Comparison of ENCODE assay signal across 25 cellular contexts in genomic region chrX:105894721-105895120, GRCh38.
"Had no signal": no experiment of that assay in that cellular context is flagged by ENCODE, and none has a peak within 500 bp of the region (broad histone marks: within the 10 kb centered on the region; RNA-seq: fewer than 3 reads in every experiment).

No MANE protein-coding gene starts in this region.

- H3K4me3 ChIP-seq: left ventricle myocardium inferior, mucosa of descending colon, pancreas, prostate gland, right lobe of liver, smooth muscle cell, stomach, testis, thyroid gland, transverse colon, upper lobe of left lung, vagina had no signal

- ATAC-seq: mucosa of descending colon; naive thymus-derived CD4-positive, alpha-beta T cell; natural killer cell treated with Interleukin-12 subunit alpha and Interleukin-12 subunit beta and Interleukin-15 and Interleukin-18, amount 100 ng/mL, for 72 hours; pancreas; right lobe of liver; stimulated activated naive B cell treated with anti-CD40 and anti-IgM and Interleukin-4, amounts not matched to agents 10 μg/mL and 1 μg/mL and 100 μg/mL, for 72 hours; stimulated activated naive CD8-positive, alpha-beta T cell treated with anti-CD3 and anti-CD28 coated beads, Interleukin-15, Interleukin-2, amounts not matched to agents 100 U/mL and 50 U/mL, for 24 hours had no signal

- H3K4me2 ChIP-seq: smooth muscle cell had no signal

- H3K9me3 Mint-ChIP-seq: memory B cell; natural killer cell treated with Interleukin-12 subunit alpha and Interleukin-12 subunit beta and Interleukin-15 and Interleukin-18, amount 100 ng/mL, for 72 hours had no signal

- H3K27me3 Mint-ChIP-seq: memory B cell; naive thymus-derived CD4-positive, alpha-beta T cell; natural killer cell treated with Interleukin-12 subunit alpha and Interleukin-12 subunit beta and Interleukin-15 and Interleukin-18, amount 100 ng/mL, for 72 hours; stimulated activated naive B cell treated with anti-CD40 and anti-IgM and Interleukin-4, amounts not matched to agents 10 μg/mL and 1 μg/mL and 100 μg/mL, for 72 hours had no signal

- H3K36me3 Mint-ChIP-seq: memory B cell; naive thymus-derived CD4-positive, alpha-beta T cell; natural killer cell treated with Interleukin-12 subunit alpha and Interleukin-12 subunit beta and Interleukin-15 and Interleukin-18, amount 100 ng/mL, for 72 hours; stimulated activated naive B cell treated with anti-CD40 and anti-IgM and Interleukin-4, amounts not matched to agents 10 μg/mL and 1 μg/mL and 100 μg/mL, for 72 hours had no signal

- H3K27ac Mint-ChIP-seq: memory B cell; naive thymus-derived CD4-positive, alpha-beta T cell; natural killer cell treated with Interleukin-12 subunit alpha and Interleukin-12 subunit beta and Interleukin-15 and Interleukin-18, amount 100 ng/mL, for 72 hours; stimulated activated naive B cell treated with anti-CD40 and anti-IgM and Interleukin-4, amounts not matched to agents 10 μg/mL and 1 μg/mL and 100 μg/mL, for 72 hours had no signal

- H3K36me3 ChIP-seq: left ventricle myocardium inferior, pancreas, prostate gland, right lobe of liver, stomach, thyroid gland, transverse colon, upper lobe of left lung, vagina had no signal

- H3K4me3 Mint-ChIP-seq: memory B cell; naive thymus-derived CD4-positive, alpha-beta T cell; natural killer cell treated with Interleukin-12 subunit alpha and Interleukin-12 subunit beta and Interleukin-15 and Interleukin-18, amount 100 ng/mL, for 72 hours; stimulated activated naive B cell treated with anti-CD40 and anti-IgM and Interleukin-4, amounts not matched to agents 10 μg/mL and 1 μg/mL and 100 μg/mL, for 72 hours had no signal

- H3K4me1 Mint-ChIP-seq: memory B cell; naive thymus-derived CD4-positive, alpha-beta T cell; stimulated activated naive B cell treated with anti-CD40 and anti-IgM and Interleukin-4, amounts not matched to agents 10 μg/mL and 1 μg/mL and 100 μg/mL, for 72 hours had no signal

- DNase-seq: hippocampal formation; left ventricle myocardium inferior; midbrain; mucosa of descending colon; naive thymus-derived CD4-positive, alpha-beta T cell; pancreas; posterior cingulate gyrus; retina; right lobe of liver; stimulated activated CD4-positive, alpha-beta T cell treated with anti-CD3 and anti-CD28 coated beads, Interleukin-1b, Interleukin-23, amount 100 ng/mL, for 48 hours; stimulated activated CD4-positive, alpha-beta T cell treated with anti-CD3 and anti-CD28 coated beads, Interleukin-2, amount 100 ng/mL, for 48 hours; stimulated activated CD4-positive, alpha-beta T cell treated with anti-CD3 and anti-CD28 coated beads, Interleukin-4, amount 100 ng/mL, for 4 hours; stimulated activated CD8-positive, alpha-beta memory T cell treated with anti-CD3 and anti-CD28 coated beads, Interleukin-4, amount 100 ng/mL, for 48 hours; stimulated activated naive B cell treated with anti-CD40 and anti-IgM and Interleukin-4, amounts not matched to agents 10 μg/mL and 1 μg/mL and 100 μg/mL, for 72 hours; stimulated activated naive CD8-positive, alpha-beta T cell treated with anti-CD3 and anti-CD28 coated beads, Interleukin-15, Interleukin-2, amounts not matched to agents 100 U/mL and 50 U/mL, for 24 hours; stomach; testis; thyroid gland; transverse colon; upper lobe of left lung had no signal

- H3K9me3 ChIP-seq: left ventricle myocardium inferior, mucosa of descending colon, pancreas, prostate gland, right lobe of liver, stomach, testis, thyroid gland, transverse colon, upper lobe of left lung, vagina had no signal

- H3K4me1 ChIP-seq: left ventricle myocardium inferior, pancreas, prostate gland, right lobe of liver, stomach, testis, thyroid gland, transverse colon, upper lobe of left lung, vagina had no signal

- H3K27ac ChIP-seq: left ventricle myocardium inferior, pancreas, prostate gland, right lobe of liver, stomach, testis, thyroid gland, transverse colon, upper lobe of left lung, vagina had no signal

- H3K27me3 ChIP-seq: right lobe of liver, stomach, testis, thyroid gland, transverse colon, upper lobe of left lung, vagina had no signal
